8 cellular contexts compared by ENCODE assay signal in genomic region chr1:26111530-26112406, GRCh38. TPM values are rescaled to one million over a fixed set of nuclear protein-coding genes. Genes with fewer than 3 reads are reported as not detected.
A peak's percentile ranks its signal among the peaks of the same experiment; 100 is the strongest.
DNase-seq lines count a peak whose midpoint lies in the region; ATAC-seq and TF ChIP-seq lines count a peak whose summit lies in the region.

PDIK1L (plus strand) TSS chr1:26111824; CDS start chr1:26114309, 2,485 bp downstream.

- DNase-seq in NCI-H187 (lab: John Stamatoyannopoulos, UW) (peak; percentile 79 to 89), T-helper 17 cell (peak; percentile 90 to 95 (median 95)), amniotic stem cell (lab: John Stamatoyannopoulos, UW) (peak; percentile 86), left ventricle myocardium superior (peak; percentile 98), psoas muscle (peak; percentile 95 to 97)

- H3K4me1 ChIP-seq in psoas muscle: peaks cover 29% of the 10 kb centered on the region
- peaks cover 2% of the 10 kb centered on the region for H3K4me1 ChIP-seq in urinary bladder (ENCODE audit: insufficient read depth)

- H3K27me3 ChIP-seq in psoas muscle (ENCODE audit: insufficient read depth in 3 of 3, low read length in 2 of 3): no peaks in the 10 kb centered on the region

- H3K36me3 ChIP-seq in psoas muscle (ENCODE audit: insufficient read depth in 1 of 2, low read depth in 1 of 2) (peaks cover 0 to 7% of the 10 kb centered on the region in 2 donors), urinary bladder (ENCODE audit: insufficient read depth) (no peaks in the 10 kb centered on the region)

- no peaks in the 10 kb centered on the region for H3K27me3 Mint-ChIP-seq in T-helper 17 cell

- H3K4me1 Mint-ChIP-seq in T-helper 17 cell: peaks cover 18% of the 10 kb centered on the region

- intact Hi-C loops in left ventricle myocardium superior (cut with micrococcal nuclease) (no loop called here), psoas muscle (cut with DNase I) (loop anchor here in 1 of 2 donors (10.0 kb wide), 1 partner anchor 123 kb away; the partner anchor contains the start of gene CEP85)

- H3K27ac ChIP-seq in psoas muscle (peak within 1 kb of the TSS; percentile 96), urinary bladder (ENCODE audit: low read depth) (peak within 1 kb of the TSS; percentile 89)

- H3K9me3 ChIP-seq in T-helper 17 cell (ENCODE audit: control insufficient read depth, low read length, poor library complexity, severe bottlenecking) (no peaks in the 10 kb centered on the region), psoas muscle (no peaks in the 10 kb centered on the region)

- TF ChIP-seq CTCF in psoas muscle (IDR thresholded peaks at IDR 0.05): no peak

- peak within 1 kb of the TSS; percentile 83 for H3K27ac Mint-ChIP-seq in T-helper 17 cell

- 0 to 1% (median 0%) methylated on average over 54 to 96 of the region's 96 CpGs for WGBS in psoas muscle, 3 donors
- WGBS in urinary bladder: under 1% methylated on average over 96 of the region's 96 CpGs

- ATAC-seq in GM18498 (IDR thresholded peaks at IDR 0.05; ENCODE audit: unreplicated experiment): peak; percentile 77
- peak; percentile 57 for ATAC-seq in HG02938 (IDR thresholded peaks at IDR 0.05; ENCODE audit: unreplicated experiment)
- peak; percentile 87 for ATAC-seq in T-helper 17 cell
- peak; percentile 91 for ATAC-seq in left ventricle myocardium superior
- peak; percentile 89 to 93 (median 90) for ATAC-seq in psoas muscle

- H3K4me3 Mint-ChIP-seq in T-helper 17 cell: peak within 1 kb of the TSS; percentile 94

- peak within 1 kb of the TSS; percentile 98 for H3K4me3 ChIP-seq in psoas muscle
- peak within 1 kb of the TSS; percentile 85 for H3K4me3 ChIP-seq in urinary bladder (ENCODE audit: low read depth, low read length)

- peaks cover 4% of the 10 kb centered on the region for H3K36me3 Mint-ChIP-seq in T-helper 17 cell (ENCODE audit: low read depth)

RNA-seq across cellular contexts. Expression of gene PDIK1L, which starts in this region (rescaled TPM):
- total RNA-seq in T-helper 17 cell (1 to 10 TPM; 6.8 to 7.6 TPM), left ventricle myocardium superior (7.0 TPM), psoas muscle (1 to 10 TPM; 3.1 to 7.0 (median 5.3) TPM), urinary bladder (18.6 TPM)
- polyA plus RNA-seq in psoas muscle (1 to 10 TPM; 1.4 to 5.8 (median 2.4) TPM), urinary bladder (4.4 TPM)

Comparison
In these comparisons a context has a peak if more than half of its experiments do, and no peak if none do; other contexts are left out.
1. Peak in every context shown above with its lines: DNase-seq, ATAC-seq, H3K4me3 ChIP-seq and H3K27ac ChIP-seq.